27 cellular contexts compared by ENCODE assay signal in genomic region chr16:87183647-87184046, GRCh38.
"Had no signal": no experiment of that assay in that cellular context is flagged by ENCODE, and none has a peak within 500 bp of the region (broad histone marks: within the 10 kb centered on the region; RNA-seq: fewer than 3 reads in every experiment).

No MANE protein-coding gene starts in this region.

- H3K27ac Mint-ChIP-seq: activated CD4-positive, alpha-beta memory T cell treated with anti-CD3 and anti-CD28 coated beads, Interleukin-2, amount 10 ng/mL, durations not matched to agents 7 days and 5 days; activated CD4-positive, alpha-beta T cell treated with anti-CD3 and anti-CD28 coated beads for 36 hours; activated naive CD4-positive, alpha-beta T cell treated with anti-CD3 and anti-CD28 coated beads, Interleukin-2, amount 10 ng/mL, durations not matched to agents 7 days and 5 days; activated naive CD8-positive, alpha-beta T cell treated with anti-CD3 and anti-CD28 coated beads for 36 hours; activated T-helper 17 cell treated with anti-CD3 and anti-CD28 coated beads, Interleukin-2, amount 50 U/mL, for 72 hours had no signal

- DNase-seq: activated CD4-positive, alpha-beta memory T cell treated with anti-CD3 and anti-CD28 coated beads, Interleukin-2, amount 10 ng/mL, durations not matched to agents 7 days and 5 days; activated CD4-positive, alpha-beta T cell treated with anti-CD3 and anti-CD28 coated beads for 36 hours; activated CD4-positive, alpha-beta T cell treated with anti-CD3 and anti-CD28 coated beads, Interleukin-2, amount 50 U/mL, for 1 hour; activated gamma-delta T cell treated with Interleukin-2 at 50 U/mL for 16 hours; activated naive CD4-positive, alpha-beta T cell treated with anti-CD3 and anti-CD28 coated beads, Interleukin-2, amount 10 ng/mL, durations not matched to agents 7 days and 5 days; activated naive CD8-positive, alpha-beta T cell treated with anti-CD3 and anti-CD28 coated beads for 36 hours; activated T-cell treated with anti-CD3 and anti-CD28 coated beads for 4 hours; activated T-cell treated with anti-CD3 and anti-CD28 coated beads, Interleukin-2, amount 50 U/mL, for 48 hours; brain microvascular endothelial cell; MG63; MV-4-11; NCI-H1092 treated with DMSO at 0.1 percent for 48 hours; NCI-H1417 treated with DMSO at 0.1 percent for 48 hours; NCI-H1694; NCI-H2029; NCI-H2107; NCI-H345; NCI-H510A; NCI-H526 treated with DMSO at 0.1 percent for 48 hours; NCI-H82; PC-9; SHP77 treated with DMSO at 0.1 percent for 48 hours; T-helper 1 cell; WERI-Rb-1 had no signal

- H3K27ac ChIP-seq: brain microvascular endothelial cell, cardiac muscle cell, KMS-11, PC-9, WERI-Rb-1 had no signal

- H3K27me3 ChIP-seq: brain microvascular endothelial cell, cardiac muscle cell, MG63 had no signal

- H3K4me3 ChIP-seq: cardiac muscle cell, MG63, PC-9 had no signal

- H3K36me3 ChIP-seq: brain microvascular endothelial cell, cardiac muscle cell, MG63, WERI-Rb-1 had no signal

- H3K9ac ChIP-seq: KMS-11 had no signal

- H3K36me3 Mint-ChIP-seq: activated naive CD8-positive, alpha-beta T cell treated with anti-CD3 and anti-CD28 coated beads for 36 hours had no signal

- H3K4me2 ChIP-seq: KMS-11, PC-9 had no signal

- H3K9me3 ChIP-seq: MG63 had no signal

- H2AFZ ChIP-seq: PC-9 had no signal

- H3K4me1 Mint-ChIP-seq: activated CD4-positive, alpha-beta memory T cell treated with anti-CD3 and anti-CD28 coated beads, Interleukin-2, amount 10 ng/mL, durations not matched to agents 7 days and 5 days; activated CD4-positive, alpha-beta T cell treated with anti-CD3 and anti-CD28 coated beads for 36 hours; activated naive CD4-positive, alpha-beta T cell treated with anti-CD3 and anti-CD28 coated beads, Interleukin-2, amount 10 ng/mL, durations not matched to agents 7 days and 5 days; activated naive CD8-positive, alpha-beta T cell treated with anti-CD3 and anti-CD28 coated beads for 36 hours had no signal

- H3K27me3 Mint-ChIP-seq: activated CD4-positive, alpha-beta memory T cell treated with anti-CD3 and anti-CD28 coated beads, Interleukin-2, amount 10 ng/mL, durations not matched to agents 7 days and 5 days had no signal

- H3K4me3 Mint-ChIP-seq: activated CD4-positive, alpha-beta memory T cell treated with anti-CD3 and anti-CD28 coated beads, Interleukin-2, amount 10 ng/mL, durations not matched to agents 7 days and 5 days; activated CD4-positive, alpha-beta T cell treated with anti-CD3 and anti-CD28 coated beads for 36 hours; activated naive CD4-positive, alpha-beta T cell treated with anti-CD3 and anti-CD28 coated beads, Interleukin-2, amount 10 ng/mL, durations not matched to agents 7 days and 5 days; activated naive CD8-positive, alpha-beta T cell treated with anti-CD3 and anti-CD28 coated beads for 36 hours; activated T-helper 17 cell treated with anti-CD3 and anti-CD28 coated beads, Interleukin-2, amount 50 U/mL, for 72 hours had no signal

- ATAC-seq: activated CD4-positive, alpha-beta T cell treated with anti-CD3 and anti-CD28 coated beads for 36 hours; activated T-helper 17 cell treated with anti-CD3 and anti-CD28 coated beads, Interleukin-2, amount 50 U/mL, for 72 hours had no signal
